In the genomic region with DNA sequence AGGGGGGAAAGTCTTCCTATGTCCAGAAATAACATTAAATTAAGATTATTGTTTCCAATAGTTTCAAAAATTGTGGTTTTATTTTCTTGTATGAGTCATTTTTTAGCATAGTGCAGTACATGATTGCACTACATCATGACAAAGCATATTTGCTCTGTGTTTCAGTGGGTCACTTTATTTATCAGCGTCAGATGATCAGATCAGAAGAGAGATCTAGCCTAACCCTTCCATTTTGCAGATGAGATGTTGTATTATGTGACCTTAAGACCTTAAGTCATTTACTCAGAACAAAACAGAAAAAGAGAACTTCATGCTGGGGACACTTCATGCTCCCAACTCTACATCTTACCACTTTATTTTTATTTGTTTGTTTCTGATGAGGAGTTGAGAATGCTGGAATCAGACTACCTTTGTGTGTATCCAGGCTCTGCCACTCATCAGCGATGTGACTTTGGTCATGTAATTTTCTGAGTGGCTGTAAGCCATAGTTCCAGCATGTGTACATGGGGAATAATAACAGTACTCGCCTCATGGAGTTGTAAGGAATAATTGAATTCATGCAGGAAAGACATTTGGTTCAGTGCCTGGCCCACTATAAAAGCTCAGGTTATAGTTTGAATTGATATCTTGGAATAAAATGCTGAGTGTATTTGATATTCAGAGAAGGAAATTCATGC, we compare ENCODE assay signal across 15 cellular contexts. TPM values are rescaled to one million over a fixed set of nuclear protein-coding genes. Genes with fewer than 3 reads are reported as not detected.
DNase-seq lines count a peak whose midpoint lies in the region; ATAC-seq lines count a peak whose summit lies in the region.
"Had no signal": no experiment of that assay in that cellular context is flagged by ENCODE, and none has a peak within 500 bp of the region (broad histone marks: within the 10 kb centered on the region; RNA-seq: fewer than 3 reads in every experiment).

No MANE protein-coding gene starts in this region.

- H3K27me3 Mint-ChIP-seq in activated T-cell treated with anti-CD3 and anti-CD28 coated beads, Interleukin-2, amount 50 U/mL, for 4 hours (ENCODE audit: low read depth): peaks cover 6% of the 10 kb centered on the region

- no peak overlapping the region for H3K4ac ChIP-seq in mesenchymal stem cell (ENCODE audit: low read depth in 1 of 2, low read length in 2 of 2)

- H2BK15ac ChIP-seq in mesenchymal stem cell (ENCODE audit: low read depth, poor library complexity, severe bottlenecking): no peak overlapping the region

- no peak overlapping the region for H3K4me2 ChIP-seq in mesenchymal stem cell (ENCODE audit: low read length, poor library complexity, severe bottlenecking)

- H3K27ac ChIP-seq in mesenchymal stem cell (ENCODE audit: low read length, poor library complexity, severe bottlenecking): no peak overlapping the region
- H3K27ac ChIP-seq: right lobe of liver had no signal

- H3K36me3 ChIP-seq in mesenchymal stem cell (ENCODE audit: control insufficient read depth in 1 of 2, insufficient read depth in 2 of 2, low read depth in 1 of 2, low read length in 2 of 2): no peaks in the 10 kb centered on the region
- H3K36me3 ChIP-seq: right lobe of liver had no signal

- H3K27me3 ChIP-seq in mesenchymal stem cell (ENCODE audit: control insufficient read depth in 1 of 2, insufficient read depth in 1 of 2, low read length in 2 of 2): peaks cover 0 to 6% of the 10 kb centered on the region in 2 experiments

- no peaks in the 10 kb centered on the region for H3K79me1 ChIP-seq in mesenchymal stem cell (replicated peaks; ENCODE audit: low read length, poor library complexity, severe bottlenecking)

- H3K4me1 ChIP-seq in mesenchymal stem cell (ENCODE audit: control insufficient read depth, insufficient read depth, low read depth, low read length): no peaks in the 10 kb centered on the region
- H3K4me1 ChIP-seq: right lobe of liver had no signal

- no peak overlapping the region for H3K23ac ChIP-seq in mesenchymal stem cell (ENCODE audit: low read length in 2 of 2)

- H3K18ac ChIP-seq in mesenchymal stem cell (ENCODE audit: low read depth in 1 of 2, low read length in 2 of 2): no peak overlapping the region

- H3K4me3 Mint-ChIP-seq in activated T-cell treated with anti-CD3 and anti-CD28 coated beads, Interleukin-2, amount 50 U/mL, for 4 hours: no peak overlapping the region
- H3K4me3 Mint-ChIP-seq: CD8-positive, alpha-beta memory T cell; nephron had no signal

- H2BK120ac ChIP-seq in mesenchymal stem cell (ENCODE audit: low read depth, low read length): no peak overlapping the region

- H3K9me3 ChIP-seq in mesenchymal stem cell (ENCODE audit: control insufficient read depth, low read length): no peaks in the 10 kb centered on the region
- H3K9me3 ChIP-seq: right lobe of liver had no signal

- H3K9me3 Mint-ChIP-seq in activated T-cell treated with anti-CD3 and anti-CD28 coated beads, Interleukin-2, amount 50 U/mL, for 4 hours: no peaks in the 10 kb centered on the region
- H3K9me3 Mint-ChIP-seq: CD8-positive, alpha-beta memory T cell; nephron had no signal

- H4K8ac ChIP-seq in mesenchymal stem cell (ENCODE audit: low read length): no peak overlapping the region

- H3K14ac ChIP-seq in mesenchymal stem cell (ENCODE audit: low read length in 2 of 2): no peak overlapping the region

- no peak overlapping the region for H2AFZ ChIP-seq in mesenchymal stem cell (ENCODE audit: low read depth, low read length)

- no peak overlapping the region for H4K91ac ChIP-seq in mesenchymal stem cell (ENCODE audit: low read length)

- no peak overlapping the region for H2BK5ac ChIP-seq in mesenchymal stem cell (ENCODE audit: low read depth, low read length, poor library complexity, severe bottlenecking)

- H3K9ac ChIP-seq in mesenchymal stem cell (ENCODE audit: low read length): peak overlapping the region; percentile 77

- WGBS in mesenchymal stem cell: 87% methylated on average over 2 of the region's 3 CpGs

- no peak overlapping the region for H2AK5ac ChIP-seq in mesenchymal stem cell (ENCODE audit: low read length, severe bottlenecking)

- DNase-seq in GM03348 (ENCODE audit: low spot score) (peak; percentile 26), HT-29 (ENCODE audit: low spot score) (peak; percentile 5), astrocyte of the hippocampus (ENCODE audit: low read depth, low spot score) (peak; percentile 15), mesenchymal stem cell (peak; percentile 31), GDM1 (lab: John Stamatoyannopoulos, UW) (no peak)
- DNase-seq in activated naive CD4-positive, alpha-beta T cell (lab: John Stamatoyannopoulos, UW): no peak
- DNase-seq in activated T-cell treated with anti-CD3 and anti-CD28 coated beads, Interleukin-2, amount 50 U/mL, for 4 hours: no peak
- no peak for DNase-seq in activated effector memory CD4-positive, alpha-beta T cell treated with Interleukin-2 at 50 U/mL for 16 hours
- DNase-seq: CD8-positive, alpha-beta memory T cell; H7; head of caudate nucleus; right lobe of liver had no signal

- ATAC-seq in activated T-cell treated with anti-CD3 and anti-CD28 coated beads, Interleukin-2, amount 50 U/mL, for 4 hours: no peak
- ATAC-seq: left lobe of liver had no signal

- no peak overlapping the region for H2BK12ac ChIP-seq in mesenchymal stem cell (ENCODE audit: low read length in 2 of 2)

- H3K4me1 Mint-ChIP-seq in activated T-cell treated with anti-CD3 and anti-CD28 coated beads, Interleukin-2, amount 50 U/mL, for 4 hours (ENCODE audit: low read depth): no peaks in the 10 kb centered on the region
- H3K4me1 Mint-ChIP-seq: CD8-positive, alpha-beta memory T cell had no signal

- H3K36me3 Mint-ChIP-seq in activated T-cell treated with anti-CD3 and anti-CD28 coated beads, Interleukin-2, amount 50 U/mL, for 4 hours (ENCODE audit: insufficient read depth): no peaks in the 10 kb centered on the region
- H3K36me3 Mint-ChIP-seq: CD8-positive, alpha-beta memory T cell had no signal

- no peak overlapping the region for H3K4me3 ChIP-seq in mesenchymal stem cell (ENCODE audit: insufficient read depth in 1 of 2, low read depth in 1 of 2, low read length in 2 of 2)
- H3K4me3 ChIP-seq: right lobe of liver had no signal

RNA-seq across cellular contexts. Expression of gene EYA4, which starts 13.5 kb away (rescaled TPM):
- total RNA-seq in HT-29 (2014; rRNA removed; shearing (Covaris generic)): not detected in 2 replicates
- polyA plus RNA-seq in mesenchymal stem cell (2013, experiment 1 of 2): 1.7 TPM
- polyA plus RNA-seq in mesenchymal stem cell (2013, experiment 2 of 2): 1.8 TPM
- total RNA-seq in activated T-cell treated with anti-CD3 and anti-CD28 coated beads, Interleukin-2, amount 50 U/mL, for 4 hours: not detected
- total RNA-seq: CD8-positive, alpha-beta memory T cell; left lobe of liver; RPMI7951 had no signal
- polyA plus RNA-seq: CD8-positive, alpha-beta memory T cell had no signal

Comparison
In these comparisons a context has a peak if more than half of its experiments do, and no peak if none do; other contexts are left out.
1. DNase-seq: peak in GM03348 (single experiment), HT-29 (single experiment), astrocyte of the hippocampus (single experiment) and mesenchymal stem cell (single experiment); none in activated naive CD4-positive, alpha-beta T cell (0 of 4), GDM1 (single experiment), activated T-cell treated with anti-CD3 and anti-CD28 coated beads, Interleukin-2, amount 50 U/mL, for 4 hours (single experiment) and activated effector memory CD4-positive, alpha-beta T cell treated with Interleukin-2 at 50 U/mL for 16 hours (single experiment).